In the genomic region with DNA sequence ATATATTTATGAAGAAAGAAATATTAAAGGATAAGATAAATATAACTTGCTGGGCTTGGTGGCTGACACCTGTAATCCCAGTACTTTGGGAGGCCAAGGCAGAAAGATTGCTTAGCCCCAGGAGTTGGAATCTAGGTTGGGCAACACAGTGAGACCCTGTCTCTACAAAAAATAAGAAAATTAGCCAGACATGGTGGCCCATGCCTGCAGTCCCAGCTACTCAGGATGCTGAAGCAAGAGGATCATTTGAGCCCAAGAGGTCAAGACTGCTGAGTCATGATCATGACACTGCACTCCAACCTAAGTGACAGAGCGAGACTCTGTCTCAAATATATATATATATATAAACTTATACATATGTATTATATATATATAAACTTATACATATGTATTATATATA, we compare ENCODE assay signal across 1 cellular context.
TF ChIP-seq lines count a peak whose summit lies in the region.

No MANE protein-coding gene starts in this region.

TF ChIP-seq in K562, 482 proteins besides CTCF, POLR2A, EP300 and RAD21 (continued from another document and continues in another):
- TF ChIP-seq, protein P1, sequence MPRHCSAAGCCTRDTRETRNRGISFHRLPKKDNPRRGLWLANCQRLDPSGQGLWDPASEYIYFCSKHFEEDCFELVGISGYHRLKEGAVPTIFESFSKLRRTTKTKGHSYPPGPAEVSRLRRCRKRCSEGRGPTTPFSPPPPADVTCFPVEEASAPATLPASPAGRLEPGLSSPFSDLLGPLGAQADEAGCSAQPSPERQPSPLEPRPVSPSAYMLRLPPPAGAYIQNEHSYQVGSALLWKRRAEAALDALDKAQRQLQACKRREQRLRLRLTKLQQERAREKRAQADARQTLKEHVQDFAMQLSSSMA (CRISPR knock-in tag; IDR thresholded peaks at IDR 0.05) = no peak
- TF ChIP-seq PCBP1 (IDR thresholded peaks at IDR 0.05; ENCODE audit: low read depth, low read length, poor library complexity, severe bottlenecking) = no peak
- TF ChIP-seq, protein P2, sequence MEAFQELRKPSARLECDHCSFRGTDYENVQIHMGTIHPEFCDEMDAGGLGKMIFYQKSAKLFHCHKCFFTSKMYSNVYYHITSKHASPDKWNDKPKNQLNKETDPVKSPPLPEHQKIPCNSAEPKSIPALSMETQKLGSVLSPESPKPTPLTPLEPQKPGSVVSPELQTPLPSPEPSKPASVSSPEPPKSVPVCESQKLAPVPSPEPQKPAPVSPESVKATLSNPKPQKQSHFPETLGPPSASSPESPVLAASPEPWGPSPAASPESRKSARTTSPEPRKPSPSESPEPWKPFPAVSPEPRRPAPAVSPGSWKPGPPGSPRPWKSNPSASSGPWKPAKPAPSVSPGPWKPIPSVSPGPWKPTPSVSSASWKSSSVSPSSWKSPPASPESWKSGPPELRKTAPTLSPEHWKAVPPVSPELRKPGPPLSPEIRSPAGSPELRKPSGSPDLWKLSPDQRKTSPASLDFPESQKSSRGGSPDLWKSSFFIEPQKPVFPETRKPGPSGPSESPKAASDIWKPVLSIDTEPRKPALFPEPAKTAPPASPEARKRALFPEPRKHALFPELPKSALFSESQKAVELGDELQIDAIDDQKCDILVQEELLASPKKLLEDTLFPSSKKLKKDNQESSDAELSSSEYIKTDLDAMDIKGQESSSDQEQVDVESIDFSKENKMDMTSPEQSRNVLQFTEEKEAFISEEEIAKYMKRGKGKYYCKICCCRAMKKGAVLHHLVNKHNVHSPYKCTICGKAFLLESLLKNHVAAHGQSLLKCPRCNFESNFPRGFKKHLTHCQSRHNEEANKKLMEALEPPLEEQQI (IDR thresholded peaks at IDR 0.05) = peak; percentile 64; the same call in 1 of the 2 replicates
- no peak for TF ChIP-seq RNF2 (IDR thresholded peaks at IDR 0.05)
- TF ChIP-seq YY1 (IDR thresholded peaks at IDR 0.05; ENCODE audit: borderline replicate concordance in 1 of 3, control insufficient read depth in 1 of 3, extremely low read depth in 1 of 3, insufficient read depth in 3 of 3, insufficient read length in 1 of 3, insufficient replicate concordance in 2 of 3, low read depth in 1 of 3, low read length in 2 of 3) = peak in 1 of 3 experiments; percentile 65
- TF ChIP-seq GATAD2A (IDR thresholded peaks at IDR 0.05) = no peak
- no peak for TF ChIP-seq SETDB1 (IDR thresholded peaks at IDR 0.05; ENCODE audit: low read length)
- TF ChIP-seq ARID1B (IDR thresholded peaks at IDR 0.05) = peak; percentile 67
- TF ChIP-seq, protein P3, sequence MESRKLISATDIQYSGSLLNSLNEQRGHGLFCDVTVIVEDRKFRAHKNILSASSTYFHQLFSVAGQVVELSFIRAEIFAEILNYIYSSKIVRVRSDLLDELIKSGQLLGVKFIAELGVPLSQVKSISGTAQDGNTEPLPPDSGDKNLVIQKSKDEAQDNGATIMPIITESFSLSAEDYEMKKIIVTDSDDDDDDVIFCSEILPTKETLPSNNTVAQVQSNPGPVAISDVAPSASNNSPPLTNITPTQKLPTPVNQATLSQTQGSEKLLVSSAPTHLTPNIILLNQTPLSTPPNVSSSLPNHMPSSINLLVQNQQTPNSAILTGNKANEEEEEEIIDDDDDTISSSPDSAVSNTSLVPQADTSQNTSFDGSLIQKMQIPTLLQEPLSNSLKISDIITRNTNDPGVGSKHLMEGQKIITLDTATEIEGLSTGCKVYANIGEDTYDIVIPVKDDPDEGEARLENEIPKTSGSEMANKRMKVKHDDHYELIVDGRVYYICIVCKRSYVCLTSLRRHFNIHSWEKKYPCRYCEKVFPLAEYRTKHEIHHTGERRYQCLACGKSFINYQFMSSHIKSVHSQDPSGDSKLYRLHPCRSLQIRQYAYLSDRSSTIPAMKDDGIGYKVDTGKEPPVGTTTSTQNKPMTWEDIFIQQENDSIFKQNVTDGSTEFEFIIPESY (CRISPR knock-in tag; IDR thresholded peaks at IDR 0.05) = no peak
- TF ChIP-seq PML (IDR thresholded peaks at IDR 0.05; ENCODE audit: low read length) = no peak
- no peak for TF ChIP-seq ZNF584 (CRISPR knock-in tag; IDR thresholded peaks at IDR 0.05; ENCODE audit: low read depth)
- TF ChIP-seq MCM5 (IDR thresholded peaks at IDR 0.05; ENCODE audit: low read depth) = no peak
- no peak for TF ChIP-seq ZNF778 (CRISPR knock-in tag; IDR thresholded peaks at IDR 0.05)
- TF ChIP-seq, protein P4, sequence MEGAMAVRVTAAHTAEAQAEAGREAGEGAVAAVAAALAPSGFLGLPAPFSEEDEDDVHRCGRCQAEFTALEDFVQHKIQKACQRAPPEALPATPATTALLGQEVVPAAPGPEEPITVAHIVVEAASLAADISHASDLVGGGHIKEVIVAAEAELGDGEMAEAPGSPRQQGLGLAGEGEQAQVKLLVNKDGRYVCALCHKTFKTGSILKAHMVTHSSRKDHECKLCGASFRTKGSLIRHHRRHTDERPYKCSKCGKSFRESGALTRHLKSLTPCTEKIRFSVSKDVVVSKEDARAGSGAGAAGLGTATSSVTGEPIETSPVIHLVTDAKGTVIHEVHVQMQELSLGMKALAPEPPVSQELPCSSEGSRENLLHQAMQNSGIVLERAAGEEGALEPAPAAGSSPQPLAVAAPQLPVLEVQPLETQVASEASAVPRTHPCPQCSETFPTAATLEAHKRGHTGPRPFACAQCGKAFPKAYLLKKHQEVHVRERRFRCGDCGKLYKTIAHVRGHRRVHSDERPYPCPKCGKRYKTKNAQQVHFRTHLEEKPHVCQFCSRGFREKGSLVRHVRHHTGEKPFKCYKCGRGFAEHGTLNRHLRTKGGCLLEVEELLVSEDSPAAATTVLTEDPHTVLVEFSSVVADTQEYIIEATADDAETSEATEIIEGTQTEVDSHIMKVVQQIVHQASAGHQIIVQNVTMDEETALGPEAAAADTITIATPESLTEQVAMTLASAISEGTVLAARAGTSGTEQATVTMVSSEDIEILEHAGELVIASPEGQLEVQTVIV (CRISPR knock-in tag; IDR thresholded peaks at IDR 0.05; ENCODE audit: borderline replicate concordance) = no peak
- TF ChIP-seq NR2F6 (CRISPR knock-in tag; IDR thresholded peaks at IDR 0.05) = no peak
- TF ChIP-seq SMARCA5 (IDR thresholded peaks at IDR 0.05) = no peak
- TF ChIP-seq, protein P5, sequence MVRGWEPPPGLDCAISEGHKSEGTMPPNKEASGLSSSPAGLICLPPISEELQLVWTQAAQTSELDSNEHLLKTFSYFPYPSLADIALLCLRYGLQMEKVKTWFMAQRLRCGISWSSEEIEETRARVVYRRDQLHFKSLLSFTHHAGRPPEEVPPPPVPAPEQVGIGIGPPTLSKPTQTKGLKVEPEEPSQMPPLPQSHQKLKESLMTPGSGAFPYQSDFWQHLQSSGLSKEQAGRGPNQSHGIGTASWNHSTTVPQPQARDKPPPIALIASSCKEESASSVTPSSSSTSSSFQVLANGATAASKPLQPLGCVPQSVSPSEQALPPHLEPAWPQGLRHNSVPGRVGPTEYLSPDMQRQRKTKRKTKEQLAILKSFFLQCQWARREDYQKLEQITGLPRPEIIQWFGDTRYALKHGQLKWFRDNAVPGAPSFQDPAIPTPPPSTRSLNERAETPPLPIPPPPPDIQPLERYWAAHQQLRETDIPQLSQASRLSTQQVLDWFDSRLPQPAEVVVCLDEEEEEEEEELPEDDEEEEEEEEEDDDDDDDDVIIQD (CRISPR knock-in tag; IDR thresholded peaks at IDR 0.05) = no peak
- TF ChIP-seq RCOR1 (IDR thresholded peaks at IDR 0.05; ENCODE audit: borderline replicate concordance in 1 of 2, low read depth in 2 of 2, low read length in 2 of 2) = peak in 1 of 2 experiments; percentile 76; a peak in 2 of 4 replicates
- TF ChIP-seq MCM2 (IDR thresholded peaks at IDR 0.05; ENCODE audit: low read depth) = no peak
- TF ChIP-seq MEF2D (tag; conservative IDR thresholded peaks at IDR 0.05; ENCODE audit: low read depth) = no peak
- TF ChIP-seq KLF6 (CRISPR knock-in tag; IDR thresholded peaks at IDR 0.05; ENCODE audit: borderline replicate concordance) = no peak; the same call in 1 of the 2 replicates
- TF ChIP-seq ARNT (IDR thresholded peaks at IDR 0.05) = no peak; a peak in 1 of 4 replicates
- TF ChIP-seq, protein P6, sequence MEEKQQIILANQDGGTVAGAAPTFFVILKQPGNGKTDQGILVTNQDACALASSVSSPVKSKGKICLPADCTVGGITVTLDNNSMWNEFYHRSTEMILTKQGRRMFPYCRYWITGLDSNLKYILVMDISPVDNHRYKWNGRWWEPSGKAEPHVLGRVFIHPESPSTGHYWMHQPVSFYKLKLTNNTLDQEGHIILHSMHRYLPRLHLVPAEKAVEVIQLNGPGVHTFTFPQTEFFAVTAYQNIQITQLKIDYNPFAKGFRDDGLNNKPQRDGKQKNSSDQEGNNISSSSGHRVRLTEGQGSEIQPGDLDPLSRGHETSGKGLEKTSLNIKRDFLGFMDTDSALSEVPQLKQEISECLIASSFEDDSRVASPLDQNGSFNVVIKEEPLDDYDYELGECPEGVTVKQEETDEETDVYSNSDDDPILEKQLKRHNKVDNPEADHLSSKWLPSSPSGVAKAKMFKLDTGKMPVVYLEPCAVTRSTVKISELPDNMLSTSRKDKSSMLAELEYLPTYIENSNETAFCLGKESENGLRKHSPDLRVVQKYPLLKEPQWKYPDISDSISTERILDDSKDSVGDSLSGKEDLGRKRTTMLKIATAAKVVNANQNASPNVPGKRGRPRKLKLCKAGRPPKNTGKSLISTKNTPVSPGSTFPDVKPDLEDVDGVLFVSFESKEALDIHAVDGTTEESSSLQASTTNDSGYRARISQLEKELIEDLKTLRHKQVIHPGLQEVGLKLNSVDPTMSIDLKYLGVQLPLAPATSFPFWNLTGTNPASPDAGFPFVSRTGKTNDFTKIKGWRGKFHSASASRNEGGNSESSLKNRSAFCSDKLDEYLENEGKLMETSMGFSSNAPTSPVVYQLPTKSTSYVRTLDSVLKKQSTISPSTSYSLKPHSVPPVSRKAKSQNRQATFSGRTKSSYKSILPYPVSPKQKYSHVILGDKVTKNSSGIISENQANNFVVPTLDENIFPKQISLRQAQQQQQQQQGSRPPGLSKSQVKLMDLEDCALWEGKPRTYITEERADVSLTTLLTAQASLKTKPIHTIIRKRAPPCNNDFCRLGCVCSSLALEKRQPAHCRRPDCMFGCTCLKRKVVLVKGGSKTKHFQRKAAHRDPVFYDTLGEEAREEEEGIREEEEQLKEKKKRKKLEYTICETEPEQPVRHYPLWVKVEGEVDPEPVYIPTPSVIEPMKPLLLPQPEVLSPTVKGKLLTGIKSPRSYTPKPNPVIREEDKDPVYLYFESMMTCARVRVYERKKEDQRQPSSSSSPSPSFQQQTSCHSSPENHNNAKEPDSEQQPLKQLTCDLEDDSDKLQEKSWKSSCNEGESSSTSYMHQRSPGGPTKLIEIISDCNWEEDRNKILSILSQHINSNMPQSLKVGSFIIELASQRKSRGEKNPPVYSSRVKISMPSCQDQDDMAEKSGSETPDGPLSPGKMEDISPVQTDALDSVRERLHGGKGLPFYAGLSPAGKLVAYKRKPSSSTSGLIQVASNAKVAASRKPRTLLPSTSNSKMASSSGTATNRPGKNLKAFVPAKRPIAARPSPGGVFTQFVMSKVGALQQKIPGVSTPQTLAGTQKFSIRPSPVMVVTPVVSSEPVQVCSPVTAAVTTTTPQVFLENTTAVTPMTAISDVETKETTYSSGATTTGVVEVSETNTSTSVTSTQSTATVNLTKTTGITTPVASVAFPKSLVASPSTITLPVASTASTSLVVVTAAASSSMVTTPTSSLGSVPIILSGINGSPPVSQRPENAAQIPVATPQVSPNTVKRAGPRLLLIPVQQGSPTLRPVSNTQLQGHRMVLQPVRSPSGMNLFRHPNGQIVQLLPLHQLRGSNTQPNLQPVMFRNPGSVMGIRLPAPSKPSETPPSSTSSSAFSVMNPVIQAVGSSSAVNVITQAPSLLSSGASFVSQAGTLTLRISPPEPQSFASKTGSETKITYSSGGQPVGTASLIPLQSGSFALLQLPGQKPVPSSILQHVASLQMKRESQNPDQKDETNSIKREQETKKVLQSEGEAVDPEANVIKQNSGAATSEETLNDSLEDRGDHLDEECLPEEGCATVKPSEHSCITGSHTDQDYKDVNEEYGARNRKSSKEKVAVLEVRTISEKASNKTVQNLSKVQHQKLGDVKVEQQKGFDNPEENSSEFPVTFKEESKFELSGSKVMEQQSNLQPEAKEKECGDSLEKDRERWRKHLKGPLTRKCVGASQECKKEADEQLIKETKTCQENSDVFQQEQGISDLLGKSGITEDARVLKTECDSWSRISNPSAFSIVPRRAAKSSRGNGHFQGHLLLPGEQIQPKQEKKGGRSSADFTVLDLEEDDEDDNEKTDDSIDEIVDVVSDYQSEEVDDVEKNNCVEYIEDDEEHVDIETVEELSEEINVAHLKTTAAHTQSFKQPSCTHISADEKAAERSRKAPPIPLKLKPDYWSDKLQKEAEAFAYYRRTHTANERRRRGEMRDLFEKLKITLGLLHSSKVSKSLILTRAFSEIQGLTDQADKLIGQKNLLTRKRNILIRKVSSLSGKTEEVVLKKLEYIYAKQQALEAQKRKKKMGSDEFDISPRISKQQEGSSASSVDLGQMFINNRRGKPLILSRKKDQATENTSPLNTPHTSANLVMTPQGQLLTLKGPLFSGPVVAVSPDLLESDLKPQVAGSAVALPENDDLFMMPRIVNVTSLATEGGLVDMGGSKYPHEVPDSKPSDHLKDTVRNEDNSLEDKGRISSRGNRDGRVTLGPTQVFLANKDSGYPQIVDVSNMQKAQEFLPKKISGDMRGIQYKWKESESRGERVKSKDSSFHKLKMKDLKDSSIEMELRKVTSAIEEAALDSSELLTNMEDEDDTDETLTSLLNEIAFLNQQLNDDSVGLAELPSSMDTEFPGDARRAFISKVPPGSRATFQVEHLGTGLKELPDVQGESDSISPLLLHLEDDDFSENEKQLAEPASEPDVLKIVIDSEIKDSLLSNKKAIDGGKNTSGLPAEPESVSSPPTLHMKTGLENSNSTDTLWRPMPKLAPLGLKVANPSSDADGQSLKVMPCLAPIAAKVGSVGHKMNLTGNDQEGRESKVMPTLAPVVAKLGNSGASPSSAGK (IDR thresholded peaks at IDR 0.05) = no peak
- TF ChIP-seq HDAC2 (IDR thresholded peaks at IDR 0.05) = no peak
- TF ChIP-seq ZNF699 (CRISPR knock-in tag; IDR thresholded peaks at IDR 0.05; ENCODE audit: insufficient replicate concordance) = no peak
- TF ChIP-seq KAT7 (CRISPR knock-in tag; IDR thresholded peaks at IDR 0.05; ENCODE audit: borderline replicate concordance) = no peak
- no peak for TF ChIP-seq FOXJ2 (tag; IDR thresholded peaks at IDR 0.05)
- no peak for TF ChIP-seq NCOA1 (IDR thresholded peaks at IDR 0.05; ENCODE audit: low read depth)
- TF ChIP-seq, protein P7, sequence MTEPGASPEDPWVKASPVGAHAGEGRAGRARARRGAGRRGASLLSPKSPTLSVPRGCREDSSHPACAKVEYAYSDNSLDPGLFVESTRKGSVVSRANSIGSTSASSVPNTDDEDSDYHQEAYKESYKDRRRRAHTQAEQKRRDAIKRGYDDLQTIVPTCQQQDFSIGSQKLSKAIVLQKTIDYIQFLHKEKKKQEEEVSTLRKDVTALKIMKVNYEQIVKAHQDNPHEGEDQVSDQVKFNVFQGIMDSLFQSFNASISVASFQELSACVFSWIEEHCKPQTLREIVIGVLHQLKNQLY (CRISPR knock-in tag; conservative IDR thresholded peaks at IDR 0.05) = no peak
- TF ChIP-seq ELF4 (CRISPR knock-in tag; IDR thresholded peaks at IDR 0.05) = no peak
- TF ChIP-seq MAFF (IDR thresholded peaks at IDR 0.05; ENCODE audit: low read length) = peak; percentile 99
- no peak for TF ChIP-seq LEF1 (IDR thresholded peaks at IDR 0.05)
- no peak for TF ChIP-seq HDGF (IDR thresholded peaks at IDR 0.05)
- TF ChIP-seq, protein P8, sequence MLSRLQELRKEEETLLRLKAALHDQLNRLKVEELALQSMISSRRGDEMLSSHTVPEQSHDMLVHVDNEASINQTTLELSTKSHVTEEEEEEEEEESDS (CRISPR knock-in tag; IDR thresholded peaks at IDR 0.05) = no peak
